In the genomic region with DNA sequence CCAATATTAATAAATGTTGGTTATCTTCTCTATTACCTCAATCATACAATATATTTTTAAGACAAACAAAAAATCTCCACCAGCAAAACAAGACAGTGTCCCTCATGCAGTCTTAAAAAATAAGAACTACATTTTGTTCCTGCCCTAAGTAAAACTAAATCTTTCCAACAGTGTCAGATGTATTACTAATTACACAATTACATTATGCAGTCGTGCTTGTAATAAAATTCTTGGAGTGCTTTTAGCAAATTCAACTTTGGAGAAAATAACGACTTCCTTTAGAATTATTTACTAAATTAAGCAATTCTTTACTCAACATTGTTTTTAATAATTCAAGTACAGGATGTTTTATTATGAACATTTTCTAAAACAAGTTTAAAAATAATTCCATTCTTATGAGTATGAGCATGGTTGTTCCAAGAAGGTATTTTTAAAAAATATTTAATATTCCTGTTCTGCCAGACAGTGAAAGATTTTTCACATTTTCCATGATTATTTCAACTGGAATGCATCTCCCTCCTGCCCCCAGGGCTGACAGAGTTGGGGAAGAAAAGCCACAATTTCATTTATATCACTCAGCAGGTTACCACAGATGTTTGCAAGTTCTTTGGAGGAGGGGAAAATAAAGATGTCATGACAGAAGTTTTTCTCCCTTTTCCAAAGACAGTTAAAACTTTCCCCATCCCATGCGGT, we compare ENCODE assay signal across 12 cellular contexts.
DNase-seq lines count a peak whose midpoint lies in the region; ATAC-seq and TF ChIP-seq lines count a peak whose summit lies in the region.
"Had no signal": no experiment of that assay in that cellular context is flagged by ENCODE, and none has a peak within 500 bp of the region (broad histone marks: within the 10 kb centered on the region; RNA-seq: fewer than 3 reads in every experiment).

No MANE protein-coding gene starts in this region.

- H3K4me1 Mint-ChIP-seq in MCF 10A (ENCODE audit: insufficient read depth, unreplicated experiment), result peaks cover 40% of the 10 kb centered on the region
- H3K4me1 Mint-ChIP-seq: T-cell had no signal

- H3K4me1 ChIP-seq in right cardiac atrium (ENCODE audit: control insufficient read depth, insufficient read depth, low read length), result no peaks in the 10 kb centered on the region
- peaks cover 5 to 15% of the 10 kb centered on the region in 2 donors for H3K4me1 ChIP-seq in aorta (ENCODE audit: control insufficient read depth in 1 of 2, insufficient read depth in 2 of 2, low read length in 2 of 2)
- H3K4me1 ChIP-seq: HAP-1 had no signal

- DNase-seq in Right ventricle myocardium superior, result no peak
- DNase-seq in right cardiac atrium, result no peak
- DNase-seq in MCF 10A (ENCODE audit: unreplicated experiment), result peak; percentile 74
- DNase-seq in hepatic stellate cell (ENCODE audit: low spot score), result peak; percentile 64
- DNase-seq in aorta, result peak in 1 of 2 donors; percentile 41
- no peak for DNase-seq in GM13976 (ENCODE audit: low spot score)
- DNase-seq in activated CD4-positive, alpha-beta T cell treated with anti-CD3 and anti-CD28 coated beads for 4 hours, result no peak
- no peak for DNase-seq in activated CD4-positive, alpha-beta T cell treated with anti-CD3 and anti-CD28 coated beads for 48 hours
- DNase-seq: NCI-H1694, T-cell had no signal

- POLR2A ChIA-PET in MCF 10A (lab: Yijun Ruan, JAX), result no interaction called here

- BruUV-seq in MCF 10A (replicated peaks; lab: Mats Ljungman, UMichigan), result no TSS peak

- H3K36me3 ChIP-seq in aorta (ENCODE audit: control insufficient read depth in 1 of 2, insufficient read depth in 2 of 2, low read length in 1 of 2), result no peaks in the 10 kb centered on the region
- H3K36me3 ChIP-seq: HAP-1 had no signal

- no peaks in the 10 kb centered on the region for H3K27me3 ChIP-seq in right cardiac atrium (ENCODE audit: control insufficient read depth, insufficient read depth)
- no peaks in the 10 kb centered on the region for H3K27me3 ChIP-seq in aorta (ENCODE audit: control insufficient read depth in 1 of 2, insufficient read depth in 2 of 2, low read length in 1 of 2)

- ATAC-seq in Right ventricle myocardium superior (ENCODE audit: poor library complexity) (peak; percentile 46), right cardiac atrium (no peak), aorta (ENCODE audit: low FRiP score) (peak; percentile 64)
- ATAC-seq: T-cell had no signal

- no peak overlapping the region for H3K4me3 Mint-ChIP-seq in MCF 10A (ENCODE audit: unreplicated experiment)
- H3K4me3 Mint-ChIP-seq: T-cell had no signal

- H3K4me3 ChIP-seq in right cardiac atrium (ENCODE audit: low read length) (no peak overlapping the region), aorta (ENCODE audit: low read length in 2 of 2) (no peak overlapping the region)
- H3K4me3 ChIP-seq: HAP-1 had no signal

- H3K9me3 ChIP-seq in right cardiac atrium (ENCODE audit: control insufficient read depth, low read length), result no peaks in the 10 kb centered on the region
- H3K9me3 ChIP-seq in aorta (ENCODE audit: control insufficient read depth, low read length), result no peaks in the 10 kb centered on the region
- H3K9me3 ChIP-seq: HAP-1 had no signal

- H3K27ac ChIP-seq in right cardiac atrium (ENCODE audit: low read length) (no peak overlapping the region), aorta (ENCODE audit: low read depth in 1 of 2, low read length in 2 of 2) (peak overlapping the region in 1 of 2 donors; percentile 29)
- H3K27ac ChIP-seq: 22Rv1 had no signal

- peak overlapping the region; percentile 25 for H3K27ac Mint-ChIP-seq in MCF 10A (ENCODE audit: low read depth, unreplicated experiment)
- H3K27ac Mint-ChIP-seq: T-cell had no signal

- no peaks in the 10 kb centered on the region for H3K36me3 Mint-ChIP-seq in MCF 10A (ENCODE audit: insufficient read depth, unreplicated experiment)
- H3K36me3 Mint-ChIP-seq: T-cell had no signal

- in situ Hi-C loops in GM13976 (cut with MboI; ENCODE audit: low sequenced_read_pairs, unreplicated experiment), result no loop called here

- no peaks in the 10 kb centered on the region for H3K27me3 Mint-ChIP-seq in MCF 10A (ENCODE audit: insufficient read depth, unreplicated experiment)

- intact Hi-C loops in Right ventricle myocardium superior (cut with DNase I) (no loop called here), right cardiac atrium (cut with DNase I) (no loop called here), MCF 10A (cut with micrococcal nuclease) (no loop called here), aorta (cut with DNase I) (loop anchor here (5.0 to 10.0 kb wide), 4 partner anchors 51 to 334 kb away; no protein-coding TSS in a partner anchor)

- CTCF ChIA-PET in MCF 10A (lab: Yijun Ruan, JAX), result no interaction called here

- TF ChIP-seq CTCF in MCF 10A (IDR thresholded peaks at IDR 0.05; ENCODE audit: unreplicated experiment), result no peak
- no peak for TF ChIP-seq CTCF in GM13976 (IDR thresholded peaks at IDR 0.05; ENCODE audit: borderline replicate concordance, control extremely low read depth, extremely low read depth, insufficient read depth, missing control alignments)

- H3K9me3 Mint-ChIP-seq in MCF 10A (ENCODE audit: unreplicated experiment), result no peaks in the 10 kb centered on the region

- WGBS in right cardiac atrium, result 45% methylated on average over 3 of the region's 3 CpGs
- WGBS in aorta, 2 donors, result 2 to 7% methylated on average over 3 of the region's 3 CpGs

Comparison
In these comparisons a context has a peak if more than half of its experiments do, and no peak if none do; other contexts are left out.
1. ATAC-seq: peak in Right ventricle myocardium superior (single experiment) and aorta (single experiment); none in right cardiac atrium (0 of 2).
2. DNase-seq: peak in MCF 10A (single experiment) and hepatic stellate cell (single experiment); none in Right ventricle myocardium superior (single experiment), right cardiac atrium (0 of 3), GM13976 (single experiment), activated CD4-positive, alpha-beta T cell treated with anti-CD3 and anti-CD28 coated beads for 4 hours (0 of 2) and activated CD4-positive, alpha-beta T cell treated with anti-CD3 and anti-CD28 coated beads for 48 hours (single experiment).
3. intact Hi-C loops: an anchor here in aorta (5.0 to 10.0 kb wide); none called in Right ventricle myocardium superior, right cardiac atrium and MCF 10A.